ENCODE assay signal across 1 cellular context in the genomic region with DNA sequence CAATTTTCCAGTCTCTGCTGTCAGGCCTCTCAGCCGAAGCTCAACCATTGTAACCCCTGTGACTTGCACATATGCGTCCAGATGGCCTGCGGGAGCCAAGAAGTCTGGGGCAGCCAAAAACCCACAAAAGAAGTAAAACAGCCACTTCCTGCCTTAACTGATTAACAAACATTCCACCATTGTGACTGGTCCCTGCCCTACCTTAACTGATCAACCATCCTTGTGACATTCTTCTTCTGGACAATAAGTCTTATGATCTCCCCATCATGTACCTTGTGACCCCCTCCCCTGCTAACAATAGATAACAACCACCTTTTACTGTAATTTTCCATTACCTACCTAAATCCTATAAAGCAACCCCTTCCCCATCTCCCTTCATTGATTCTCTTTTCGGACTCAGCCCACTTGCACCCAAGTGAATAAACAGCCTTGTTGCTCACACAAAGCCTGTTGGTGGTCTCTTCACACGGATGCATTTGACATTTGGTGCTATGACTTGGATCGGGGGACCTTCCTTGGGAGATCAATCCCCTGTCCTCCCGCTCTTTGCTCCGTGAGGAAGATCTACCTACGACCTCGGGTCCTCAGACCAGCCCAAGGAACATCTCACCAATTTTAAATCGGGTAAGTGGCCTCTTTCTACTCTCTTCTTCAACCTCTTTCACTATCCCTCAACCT.
A peak's percentile ranks its signal among the peaks of the same experiment; 100 is the strongest.
TF ChIP-seq lines count a peak whose summit lies in the region.

No MANE protein-coding gene starts in this region.

TF ChIP-seq in HepG2, 621 proteins besides CTCF, POLR2A, EP300 and RAD21 (continued from another document):
- TF ChIP-seq MYPOP (CRISPR knock-in tag; IDR thresholded peaks at IDR 0.05) (no peak), TGIF2 (CRISPR knock-in tag; IDR thresholded peaks at IDR 0.05) (no peak), SALL2 (CRISPR knock-in tag; IDR thresholded peaks at IDR 0.05) (no peak), BRCA1 (CRISPR knock-in tag; IDR thresholded peaks at IDR 0.05) (no peak), IKZF1 (IDR thresholded peaks at IDR 0.05) (no peak), SP4 (CRISPR knock-in tag; IDR thresholded peaks at IDR 0.05) (no peak), BCL6 (CRISPR knock-in tag; IDR thresholded peaks at IDR 0.05) (no peak), HMG20B (CRISPR knock-in tag; conservative IDR thresholded peaks at IDR 0.05) (no peak), ZKSCAN8 (CRISPR knock-in tag; IDR thresholded peaks at IDR 0.05; ENCODE audit: borderline replicate concordance) (no peak), KMT2A (CRISPR knock-in tag; IDR thresholded peaks at IDR 0.05) (no peak), CBFB (CRISPR knock-in tag; IDR thresholded peaks at IDR 0.05) (no peak), CC2D1A (CRISPR knock-in tag; IDR thresholded peaks at IDR 0.05) (no peak), ZNF34 (CRISPR knock-in tag; IDR thresholded peaks at IDR 0.05; ENCODE audit: borderline replicate concordance) (no peak), ZSCAN25 (CRISPR knock-in tag; IDR thresholded peaks at IDR 0.05) (no peak), MZF1 (CRISPR knock-in tag; IDR thresholded peaks at IDR 0.05; ENCODE audit: borderline replicate concordance) (no peak), CREB1 (IDR thresholded peaks at IDR 0.05) (no peak), CREB1 (CRISPR knock-in tag; IDR thresholded peaks at IDR 0.05) (no peak), TAF1 (CRISPR knock-in tag; IDR thresholded peaks at IDR 0.05) (peak; percentile 41; the same call in 1 of the 2 replicates), ZNF704 (CRISPR knock-in tag; IDR thresholded peaks at IDR 0.05; ENCODE audit: borderline replicate concordance) (no peak), ZNF12 (CRISPR knock-in tag; IDR thresholded peaks at IDR 0.05) (no peak), ZBTB21 (CRISPR knock-in tag; IDR thresholded peaks at IDR 0.05) (no peak), KAT2B (IDR thresholded peaks at IDR 0.05; ENCODE audit: borderline replicate concordance, low read depth, low read length) (no peak), KLF6 (CRISPR knock-in tag; IDR thresholded peaks at IDR 0.05) (no peak), RBFOX2 (IDR thresholded peaks at IDR 0.05; ENCODE audit: low read depth, low read length) (0 out of 2 replicates have a peak, but pooled peaks have one; percentile 32), ZFP82 (CRISPR knock-in tag; IDR thresholded peaks at IDR 0.05; ENCODE audit: borderline replicate concordance) (no peak), NCOA2 (CRISPR knock-in tag; IDR thresholded peaks at IDR 0.05) (no peak), ZMYM3 (CRISPR knock-in tag; IDR thresholded peaks at IDR 0.05) (no peak), ZSCAN9 (CRISPR knock-in tag; IDR thresholded peaks at IDR 0.05; ENCODE audit: borderline replicate concordance) (no peak), ZNF484 (CRISPR knock-in tag; IDR thresholded peaks at IDR 0.05; ENCODE audit: borderline replicate concordance, low read depth) (no peak), ATF3 (CRISPR knock-in tag; IDR thresholded peaks at IDR 0.05) (no peak), HOXA9 (CRISPR knock-in tag; IDR thresholded peaks at IDR 0.05; ENCODE audit: borderline replicate concordance) (no peak), NR2C2 (CRISPR knock-in tag; IDR thresholded peaks at IDR 0.05; ENCODE audit: borderline replicate concordance) (no peak), KDM2A (CRISPR knock-in tag; IDR thresholded peaks at IDR 0.05; ENCODE audit: borderline replicate concordance, low read depth) (peak; percentile 30; the same call in 1 of the 2 replicates)
- TF ChIP-seq, protein P1, sequence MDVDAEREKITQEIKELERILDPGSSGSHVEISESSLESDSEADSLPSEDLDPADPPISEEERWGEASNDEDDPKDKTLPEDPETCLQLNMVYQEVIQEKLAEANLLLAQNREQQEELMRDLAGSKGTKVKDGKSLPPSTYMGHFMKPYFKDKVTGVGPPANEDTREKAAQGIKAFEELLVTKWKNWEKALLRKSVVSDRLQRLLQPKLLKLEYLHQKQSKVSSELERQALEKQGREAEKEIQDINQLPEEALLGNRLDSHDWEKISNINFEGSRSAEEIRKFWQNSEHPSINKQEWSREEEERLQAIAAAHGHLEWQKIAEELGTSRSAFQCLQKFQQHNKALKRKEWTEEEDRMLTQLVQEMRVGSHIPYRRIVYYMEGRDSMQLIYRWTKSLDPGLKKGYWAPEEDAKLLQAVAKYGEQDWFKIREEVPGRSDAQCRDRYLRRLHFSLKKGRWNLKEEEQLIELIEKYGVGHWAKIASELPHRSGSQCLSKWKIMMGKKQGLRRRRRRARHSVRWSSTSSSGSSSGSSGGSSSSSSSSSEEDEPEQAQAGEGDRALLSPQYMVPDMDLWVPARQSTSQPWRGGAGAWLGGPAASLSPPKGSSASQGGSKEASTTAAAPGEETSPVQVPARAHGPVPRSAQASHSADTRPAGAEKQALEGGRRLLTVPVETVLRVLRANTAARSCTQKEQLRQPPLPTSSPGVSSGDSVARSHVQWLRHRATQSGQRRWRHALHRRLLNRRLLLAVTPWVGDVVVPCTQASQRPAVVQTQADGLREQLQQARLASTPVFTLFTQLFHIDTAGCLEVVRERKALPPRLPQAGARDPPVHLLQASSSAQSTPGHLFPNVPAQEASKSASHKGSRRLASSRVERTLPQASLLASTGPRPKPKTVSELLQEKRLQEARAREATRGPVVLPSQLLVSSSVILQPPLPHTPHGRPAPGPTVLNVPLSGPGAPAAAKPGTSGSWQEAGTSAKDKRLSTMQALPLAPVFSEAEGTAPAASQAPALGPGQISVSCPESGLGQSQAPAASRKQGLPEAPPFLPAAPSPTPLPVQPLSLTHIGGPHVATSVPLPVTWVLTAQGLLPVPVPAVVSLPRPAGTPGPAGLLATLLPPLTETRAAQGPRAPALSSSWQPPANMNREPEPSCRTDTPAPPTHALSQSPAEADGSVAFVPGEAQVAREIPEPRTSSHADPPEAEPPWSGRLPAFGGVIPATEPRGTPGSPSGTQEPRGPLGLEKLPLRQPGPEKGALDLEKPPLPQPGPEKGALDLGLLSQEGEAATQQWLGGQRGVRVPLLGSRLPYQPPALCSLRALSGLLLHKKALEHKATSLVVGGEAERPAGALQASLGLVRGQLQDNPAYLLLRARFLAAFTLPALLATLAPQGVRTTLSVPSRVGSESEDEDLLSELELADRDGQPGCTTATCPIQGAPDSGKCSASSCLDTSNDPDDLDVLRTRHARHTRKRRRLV (CRISPR knock-in tag; IDR thresholded peaks at IDR 0.05), result no peak
- TF ChIP-seq, protein P2, sequence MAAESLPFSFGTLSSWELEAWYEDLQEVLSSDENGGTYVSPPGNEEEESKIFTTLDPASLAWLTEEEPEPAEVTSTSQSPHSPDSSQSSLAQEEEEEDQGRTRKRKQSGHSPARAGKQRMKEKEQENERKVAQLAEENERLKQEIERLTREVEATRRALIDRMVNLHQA (CRISPR knock-in tag; IDR thresholded peaks at IDR 0.05), result no peak
- TF ChIP-seq, protein P3, sequence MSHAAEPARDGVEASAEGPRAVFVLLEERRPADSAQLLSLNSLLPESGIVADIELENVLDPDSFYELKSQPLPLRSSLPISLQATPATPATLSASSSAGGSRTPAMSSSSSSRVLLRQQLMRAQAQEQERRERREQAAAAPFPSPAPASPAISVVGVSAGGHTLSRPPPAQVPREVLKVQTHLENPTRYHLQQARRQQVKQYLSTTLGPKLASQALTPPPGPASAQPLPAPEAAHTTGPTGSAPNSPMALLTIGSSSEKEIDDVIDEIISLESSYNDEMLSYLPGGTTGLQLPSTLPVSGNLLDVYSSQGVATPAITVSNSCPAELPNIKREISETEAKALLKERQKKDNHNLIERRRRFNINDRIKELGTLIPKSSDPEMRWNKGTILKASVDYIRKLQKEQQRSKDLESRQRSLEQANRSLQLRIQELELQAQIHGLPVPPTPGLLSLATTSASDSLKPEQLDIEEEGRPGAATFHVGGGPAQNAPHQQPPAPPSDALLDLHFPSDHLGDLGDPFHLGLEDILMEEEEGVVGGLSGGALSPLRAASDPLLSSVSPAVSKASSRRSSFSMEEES (CRISPR knock-in tag; IDR thresholded peaks at IDR 0.05), result 0 out of 2 replicates have a peak, but pooled peaks have one; percentile 43
- TF ChIP-seq, protein P4, sequence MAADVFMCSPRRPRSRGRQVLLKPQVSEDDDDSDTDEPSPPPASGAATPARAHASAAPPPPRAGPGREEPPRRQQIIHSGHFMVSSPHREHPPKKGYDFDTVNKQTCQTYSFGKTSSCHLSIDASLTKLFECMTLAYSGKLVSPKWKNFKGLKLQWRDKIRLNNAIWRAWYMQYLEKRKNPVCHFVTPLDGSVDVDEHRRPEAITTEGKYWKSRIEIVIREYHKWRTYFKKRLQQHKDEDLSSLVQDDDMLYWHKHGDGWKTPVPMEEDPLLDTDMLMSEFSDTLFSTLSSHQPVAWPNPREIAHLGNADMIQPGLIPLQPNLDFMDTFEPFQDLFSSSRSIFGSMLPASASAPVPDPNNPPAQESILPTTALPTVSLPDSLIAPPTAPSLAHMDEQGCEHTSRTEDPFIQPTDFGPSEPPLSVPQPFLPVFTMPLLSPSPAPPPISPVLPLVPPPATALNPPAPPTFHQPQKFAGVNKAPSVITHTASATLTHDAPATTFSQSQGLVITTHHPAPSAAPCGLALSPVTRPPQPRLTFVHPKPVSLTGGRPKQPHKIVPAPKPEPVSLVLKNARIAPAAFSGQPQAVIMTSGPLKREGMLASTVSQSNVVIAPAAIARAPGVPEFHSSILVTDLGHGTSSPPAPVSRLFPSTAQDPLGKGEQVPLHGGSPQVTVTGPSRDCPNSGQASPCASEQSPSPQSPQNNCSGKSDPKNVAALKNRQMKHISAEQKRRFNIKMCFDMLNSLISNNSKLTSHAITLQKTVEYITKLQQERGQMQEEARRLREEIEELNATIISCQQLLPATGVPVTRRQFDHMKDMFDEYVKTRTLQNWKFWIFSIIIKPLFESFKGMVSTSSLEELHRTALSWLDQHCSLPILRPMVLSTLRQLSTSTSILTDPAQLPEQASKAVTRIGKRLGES (CRISPR knock-in tag; IDR thresholded peaks at IDR 0.05; ENCODE audit: borderline replicate concordance), result no peak
- TF ChIP-seq, protein P5, sequence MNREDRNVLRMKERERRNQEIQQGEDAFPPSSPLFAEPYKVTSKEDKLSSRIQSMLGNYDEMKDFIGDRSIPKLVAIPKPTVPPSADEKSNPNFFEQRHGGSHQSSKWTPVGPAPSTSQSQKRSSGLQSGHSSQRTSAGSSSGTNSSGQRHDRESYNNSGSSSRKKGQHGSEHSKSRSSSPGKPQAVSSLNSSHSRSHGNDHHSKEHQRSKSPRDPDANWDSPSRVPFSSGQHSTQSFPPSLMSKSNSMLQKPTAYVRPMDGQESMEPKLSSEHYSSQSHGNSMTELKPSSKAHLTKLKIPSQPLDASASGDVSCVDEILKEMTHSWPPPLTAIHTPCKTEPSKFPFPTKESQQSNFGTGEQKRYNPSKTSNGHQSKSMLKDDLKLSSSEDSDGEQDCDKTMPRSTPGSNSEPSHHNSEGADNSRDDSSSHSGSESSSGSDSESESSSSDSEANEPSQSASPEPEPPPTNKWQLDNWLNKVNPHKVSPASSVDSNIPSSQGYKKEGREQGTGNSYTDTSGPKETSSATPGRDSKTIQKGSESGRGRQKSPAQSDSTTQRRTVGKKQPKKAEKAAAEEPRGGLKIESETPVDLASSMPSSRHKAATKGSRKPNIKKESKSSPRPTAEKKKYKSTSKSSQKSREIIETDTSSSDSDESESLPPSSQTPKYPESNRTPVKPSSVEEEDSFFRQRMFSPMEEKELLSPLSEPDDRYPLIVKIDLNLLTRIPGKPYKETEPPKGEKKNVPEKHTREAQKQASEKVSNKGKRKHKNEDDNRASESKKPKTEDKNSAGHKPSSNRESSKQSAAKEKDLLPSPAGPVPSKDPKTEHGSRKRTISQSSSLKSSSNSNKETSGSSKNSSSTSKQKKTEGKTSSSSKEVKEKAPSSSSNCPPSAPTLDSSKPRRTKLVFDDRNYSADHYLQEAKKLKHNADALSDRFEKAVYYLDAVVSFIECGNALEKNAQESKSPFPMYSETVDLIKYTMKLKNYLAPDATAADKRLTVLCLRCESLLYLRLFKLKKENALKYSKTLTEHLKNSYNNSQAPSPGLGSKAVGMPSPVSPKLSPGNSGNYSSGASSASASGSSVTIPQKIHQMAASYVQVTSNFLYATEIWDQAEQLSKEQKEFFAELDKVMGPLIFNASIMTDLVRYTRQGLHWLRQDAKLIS (CRISPR knock-in tag; IDR thresholded peaks at IDR 0.05), result peak; percentile 91
